ENCODE assay signal across 8 cellular contexts in genomic region chr2:20642026-20642971, GRCh38. TPM values are rescaled to one million over a fixed set of nuclear protein-coding genes. Genes with fewer than 3 reads are reported as not detected.
DNase-seq lines count a peak whose midpoint lies in the region; ATAC-seq and TF ChIP-seq lines count a peak whose summit lies in the region.

No MANE protein-coding gene starts in this region.

- H3K9me3 ChIP-seq in muscle layer of duodenum (ENCODE audit: control insufficient read depth in 1 of 2, low read length in 2 of 2) = no peaks in the 10 kb centered on the region

- H3K27me3 ChIP-seq in muscle layer of duodenum (ENCODE audit: low read depth, low read length) = no peaks in the 10 kb centered on the region

- peak overlapping the region; percentile 84 for H3K27ac ChIP-seq in muscle layer of duodenum (ENCODE audit: low read length)

- H3K4me3 ChIP-seq in muscle layer of duodenum (ENCODE audit: low read depth in 1 of 2, low read length in 2 of 2) = peak overlapping the region in 1 of 2 donors; percentile 27

- ATAC-seq in GM19043 (IDR thresholded peaks at IDR 0.05; ENCODE audit: low read depth, unreplicated experiment) (peak; percentile 98), HG03175 (IDR thresholded peaks at IDR 0.05; ENCODE audit: unreplicated experiment) (peak; percentile 97)

- H3K27ac Mint-ChIP-seq in endothelial cell (ENCODE audit: unreplicated experiment) = no peak overlapping the region

- no peaks in the 10 kb centered on the region for H3K9me3 Mint-ChIP-seq in endothelial cell (ENCODE audit: unreplicated experiment)

- H3K4me3 Mint-ChIP-seq in endothelial cell (ENCODE audit: unreplicated experiment) = peak overlapping the region; percentile 22

- DNase-seq in CD1c-positive myeloid dendritic cell (ENCODE audit: extremely low spot score) (peak; percentile 70), NCI-H748 (lab: John Stamatoyannopoulos, UW; ENCODE audit: unreplicated experiment) (peak; percentile 64), endothelial cell (ENCODE audit: low spot score) (peak; percentile 93)
- DNase-seq in activated CD8-positive, alpha-beta memory T cell treated with anti-CD3 and anti-CD28 coated beads for 4 hours (ENCODE audit: low read depth in 2 of 2) = peak; percentile 44 to 45
- peak; percentile 26 to 50 for DNase-seq in stimulated activated CD8-positive, alpha-beta memory T cell treated with anti-CD3 and anti-CD28 coated beads, Interleukin-7, amount 100 ng/mL, for 4 hours (ENCODE audit: low read depth in 2 of 2)

- peaks cover 38 to 64% of the 10 kb centered on the region in 2 donors for H3K36me3 ChIP-seq in muscle layer of duodenum (ENCODE audit: control insufficient read depth in 1 of 2, insufficient read depth in 2 of 2, low read length in 2 of 2)

- H3K27me3 Mint-ChIP-seq in endothelial cell (ENCODE audit: unreplicated experiment) = peaks cover 9% of the 10 kb centered on the region

- TF ChIP-seq CTCF in endothelial cell (IDR thresholded peaks at IDR 0.05; ENCODE audit: unreplicated experiment) = peak; percentile 95

- peaks cover 5 to 12% of the 10 kb centered on the region in 2 donors for H3K4me1 ChIP-seq in muscle layer of duodenum (ENCODE audit: control insufficient read depth in 1 of 2, insufficient read depth in 2 of 2, low read length in 2 of 2)

- no peaks in the 10 kb centered on the region for H3K4me1 Mint-ChIP-seq in endothelial cell (ENCODE audit: unreplicated experiment)

- H3K36me3 Mint-ChIP-seq in endothelial cell (ENCODE audit: low read depth, unreplicated experiment) = peaks cover 41% of the 10 kb centered on the region

RNA-seq across cellular contexts. Expression of gene HS1BP3, which starts 8.6 kb away (rescaled TPM):
- 33.6 TPM for total RNA-seq in endothelial cell (ENCODE audit: unreplicated experiment)

RNA-seq across cellular contexts. Expression of gene GDF7, which starts 24.6 kb away (rescaled TPM):
- 11.2 TPM for total RNA-seq in endothelial cell (ENCODE audit: unreplicated experiment)

Comparison
In these comparisons a context has a peak if more than half of its experiments do, and no peak if none do; other contexts are left out.
1. DNase-seq: peak in every context shown above with its lines; median percentile 93 in endothelial cell; 70 in CD1c-positive myeloid dendritic cell; 64 in NCI-H748; 44 in activated CD8-positive, alpha-beta memory T cell treated with anti-CD3 and anti-CD28 coated beads for 4 hours; 38 in stimulated activated CD8-positive, alpha-beta memory T cell treated with anti-CD3 and anti-CD28 coated beads, Interleukin-7, amount 100 ng/mL, for 4 hours.